ENCODE assay signal across 1 cellular context in genomic region chr3:105868745-105869530, GRCh38.
TF ChIP-seq lines count a peak whose summit lies in the region.

Gene CBLB, minus strand, starts transcription at chr3:105869012. Its CDS starts 1,435 bp downstream, at chr3:105867577.

TF ChIP-seq in HepG2, 621 proteins besides CTCF, POLR2A, EP300 and RAD21 (continued from another document and continues in another):
- TF ChIP-seq ZNF710 (CRISPR knock-in tag; IDR thresholded peaks at IDR 0.05; ENCODE audit: borderline replicate concordance) = 0 out of 2 replicates have a peak, but pooled peaks have one; percentile 3
- TF ChIP-seq NR2C2 (CRISPR knock-in tag; IDR thresholded peaks at IDR 0.05; ENCODE audit: borderline replicate concordance) = no peak
- peak; percentile 87 for TF ChIP-seq PHF8 (CRISPR knock-in tag; IDR thresholded peaks at IDR 0.05)
- TF ChIP-seq ZNF816 (CRISPR knock-in tag; IDR thresholded peaks at IDR 0.05; ENCODE audit: borderline replicate concordance) = no peak
- TF ChIP-seq ELF4 (CRISPR knock-in tag; IDR thresholded peaks at IDR 0.05; ENCODE audit: borderline replicate concordance) = no peak
- TF ChIP-seq JDP2 (CRISPR knock-in tag; IDR thresholded peaks at IDR 0.05; ENCODE audit: borderline replicate concordance) = no peak
- peak; percentile 40; the same call in 1 of the 2 replicates for TF ChIP-seq MED1 (CRISPR knock-in tag; IDR thresholded peaks at IDR 0.05)
- peak; percentile 66; the same call in 1 of the 2 replicates for TF ChIP-seq ZNF768 (CRISPR knock-in tag; IDR thresholded peaks at IDR 0.05)
- 0 out of 2 replicates have a peak, but pooled peaks have one; percentile 27 for TF ChIP-seq ATF2 (CRISPR knock-in tag; IDR thresholded peaks at IDR 0.05)
- no peak for TF ChIP-seq KDM4B (CRISPR knock-in tag; IDR thresholded peaks at IDR 0.05)
- no peak for TF ChIP-seq BHLHE40 (IDR thresholded peaks at IDR 0.05; ENCODE audit: low read length)
- TF ChIP-seq KAT8 (CRISPR knock-in tag; IDR thresholded peaks at IDR 0.05) = peak; percentile 66; the same call in 1 of the 2 replicates
- TF ChIP-seq YEATS2 (CRISPR knock-in tag; IDR thresholded peaks at IDR 0.05; ENCODE audit: borderline replicate concordance) = peak; percentile 20; the same call in 1 of the 2 replicates
- TF ChIP-seq ZNF354B (CRISPR knock-in tag; IDR thresholded peaks at IDR 0.05) = no peak
- no peak for TF ChIP-seq ZNF776 (CRISPR knock-in tag; IDR thresholded peaks at IDR 0.05)
- TF ChIP-seq THRA (CRISPR knock-in tag; IDR thresholded peaks at IDR 0.05; ENCODE audit: borderline replicate concordance) = no peak
- no peak for TF ChIP-seq ZNF33B (CRISPR knock-in tag; IDR thresholded peaks at IDR 0.05)
- no peak for TF ChIP-seq RBAK (CRISPR knock-in tag; IDR thresholded peaks at IDR 0.05)
- no peak for TF ChIP-seq REXO4 (CRISPR knock-in tag; IDR thresholded peaks at IDR 0.05; ENCODE audit: borderline replicate concordance)
- peak; percentile 61 for TF ChIP-seq YY1 (IDR thresholded peaks at IDR 0.05; ENCODE audit: insufficient read depth, insufficient replicate concordance, low read depth, low read length)
- TF ChIP-seq CEBPB (IDR thresholded peaks at IDR 0.05; ENCODE audit: borderline replicate concordance, low read depth, low read length) = no peak
- TF ChIP-seq NFIC (IDR thresholded peaks at IDR 0.05; ENCODE audit: low read length) = no peak
- TF ChIP-seq THYN1 (CRISPR knock-in tag; IDR thresholded peaks at IDR 0.05; ENCODE audit: borderline replicate concordance, low read depth) = no peak
- no peak for TF ChIP-seq ZNF274 (CRISPR knock-in tag; IDR thresholded peaks at IDR 0.05)
- no peak for TF ChIP-seq ZNF597 (CRISPR knock-in tag; IDR thresholded peaks at IDR 0.05)
- no peak for TF ChIP-seq ZNF704 (CRISPR knock-in tag; IDR thresholded peaks at IDR 0.05; ENCODE audit: borderline replicate concordance)
- no peak for TF ChIP-seq ZFAT (CRISPR knock-in tag; conservative IDR thresholded peaks at IDR 0.05)
- TF ChIP-seq RXRA (CRISPR knock-in tag; IDR thresholded peaks at IDR 0.05) = 0 out of 2 replicates have a peak, but pooled peaks have one; percentile 8
- no peak for TF ChIP-seq ZNF639 (CRISPR knock-in tag; conservative IDR thresholded peaks at IDR 0.05)
- no peak for TF ChIP-seq NFIB (CRISPR knock-in tag; IDR thresholded peaks at IDR 0.05; ENCODE audit: borderline replicate concordance)
- peak; percentile 26 for TF ChIP-seq TBL1XR1 (IDR thresholded peaks at IDR 0.05; ENCODE audit: borderline replicate concordance, low read length, partially characterized antibody)
- peak; percentile 42; the same call in 1 of the 2 replicates for TF ChIP-seq FOXA3 (CRISPR knock-in tag; IDR thresholded peaks at IDR 0.05)
- peak; percentile 72; the same call in 1 of the 2 replicates for TF ChIP-seq TFAP4 (IDR thresholded peaks at IDR 0.05; ENCODE audit: borderline replicate concordance, low read depth)
- peak; percentile 73 for TF ChIP-seq ZMYM4 (CRISPR knock-in tag; IDR thresholded peaks at IDR 0.05)
- TF ChIP-seq IKZF5 (CRISPR knock-in tag; IDR thresholded peaks at IDR 0.05) = peak; percentile 72; the same call in 1 of the 2 replicates
- peak; percentile 47; the same call in 1 of the 2 replicates for TF ChIP-seq WIZ (CRISPR knock-in tag; IDR thresholded peaks at IDR 0.05)
- peak; percentile 63 for TF ChIP-seq GABPA (IDR thresholded peaks at IDR 0.05; ENCODE audit: low read depth, low read length)
- TF ChIP-seq GABPA (CRISPR knock-in tag; IDR thresholded peaks at IDR 0.05; ENCODE audit: low read depth) = peak; percentile 89
- TF ChIP-seq SP2 (CRISPR knock-in tag; IDR thresholded peaks at IDR 0.05) = peak; percentile 94
- TF ChIP-seq DMTF1 (CRISPR knock-in tag; IDR thresholded peaks at IDR 0.05) = no peak
- TF ChIP-seq ZNF34 (CRISPR knock-in tag; IDR thresholded peaks at IDR 0.05; ENCODE audit: borderline replicate concordance) = no peak
- no peak for TF ChIP-seq ATF1 (CRISPR knock-in tag; IDR thresholded peaks at IDR 0.05)
- no peak for TF ChIP-seq PCBP2 (optimal IDR thresholded peaks at IDR 0.05; ENCODE audit: low read depth, low read length, poor library complexity, severe bottlenecking)
- TF ChIP-seq SIN3B (IDR thresholded peaks at IDR 0.05; ENCODE audit: low read length) = no peak
- peak; percentile 60; the same call in 1 of the 2 replicates for TF ChIP-seq ZNF556 (CRISPR knock-in tag; IDR thresholded peaks at IDR 0.05; ENCODE audit: borderline replicate concordance)
- no peak for TF ChIP-seq RFXAP (CRISPR knock-in tag; IDR thresholded peaks at IDR 0.05; ENCODE audit: borderline replicate concordance)
- TF ChIP-seq ZSCAN25 (CRISPR knock-in tag; IDR thresholded peaks at IDR 0.05) = 0 out of 2 replicates have a peak, but pooled peaks have one; percentile 16
- peak; percentile 7; the same call in 1 of the 2 replicates for TF ChIP-seq ZNF430 (CRISPR knock-in tag; IDR thresholded peaks at IDR 0.05)
- TF ChIP-seq ZHX1 (CRISPR knock-in tag; IDR thresholded peaks at IDR 0.05; ENCODE audit: low read depth) = 0 out of 2 replicates have a peak, but pooled peaks have one; percentile 29
- TF ChIP-seq SNAPC5 (CRISPR knock-in tag; IDR thresholded peaks at IDR 0.05; ENCODE audit: borderline replicate concordance) = no peak
- no peak for TF ChIP-seq ZNF207 (IDR thresholded peaks at IDR 0.05; ENCODE audit: borderline replicate concordance)
- no peak for TF ChIP-seq MLLT10 (CRISPR knock-in tag; IDR thresholded peaks at IDR 0.05)
- TF ChIP-seq SRF (IDR thresholded peaks at IDR 0.05; ENCODE audit: low read depth, low read length) = no peak
- TF ChIP-seq U2AF2 (IDR thresholded peaks at IDR 0.05; ENCODE audit: low read depth, low read length) = no peak
